21 cellular contexts compared by ENCODE assay signal in the genomic region with DNA sequence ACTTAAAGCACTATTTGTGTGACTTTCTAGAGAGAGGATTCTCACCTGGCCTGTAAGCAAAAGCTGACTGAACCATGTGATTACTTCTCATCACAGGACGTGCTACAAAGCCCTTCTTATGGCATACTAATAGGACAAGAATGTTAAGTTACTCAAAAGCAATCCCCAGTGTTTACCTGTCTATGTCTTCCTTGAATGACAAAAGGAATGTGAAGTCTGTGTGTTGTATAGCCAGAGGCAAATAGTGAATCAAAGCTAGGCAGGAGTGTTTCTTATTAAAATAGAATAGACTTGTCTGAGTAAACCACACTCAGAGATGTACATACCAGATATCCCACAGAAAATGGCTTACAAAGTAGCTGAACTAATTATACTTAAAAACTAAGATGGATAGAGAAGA.
DNase-seq lines count a peak whose midpoint lies in the region; ATAC-seq and TF ChIP-seq lines count a peak whose summit lies in the region.
"Had no signal": no experiment of that assay in that cellular context is flagged by ENCODE, and none has a peak within 500 bp of the region (broad histone marks: within the 10 kb centered on the region; RNA-seq: fewer than 3 reads in every experiment).

No MANE protein-coding gene starts in this region.

- peaks cover 6% of the 10 kb centered on the region; the same call in 1 of the 2 replicates for H3K9me3 ChIP-seq in PC-9 (ENCODE audit: insufficient read depth, low read depth)
- no peaks in the 10 kb centered on the region for H3K9me3 ChIP-seq in trophoblast cell (ENCODE audit: insufficient read depth, low read depth, low read length)
- H3K9me3 ChIP-seq in CD8-positive, alpha-beta T cell (ENCODE audit: low read length) = no peaks in the 10 kb centered on the region
- H3K9me3 ChIP-seq: thyroid gland had no signal

- H3K4me3 ChIP-seq in GM23338 = no peak overlapping the region
- H3K4me3 ChIP-seq in PC-9 = no peak overlapping the region
- H3K4me3 ChIP-seq in trophoblast cell (ENCODE audit: low read depth, low read length) = no peak overlapping the region
- no peak overlapping the region for H3K4me3 ChIP-seq in CD8-positive, alpha-beta T cell (ENCODE audit: low read depth, low read length)
- H3K4me3 ChIP-seq: K562, thyroid gland had no signal

- no peak overlapping the region for H2BK5ac ChIP-seq in trophoblast cell (ENCODE audit: low read depth, low read length, poor library complexity)

- H4K20me1 ChIP-seq in GM23338 (replicated peaks; ENCODE audit: insufficient read depth) (no peaks in the 10 kb centered on the region), PC-9 (ENCODE audit: insufficient read depth) (no peaks in the 10 kb centered on the region)

- no peaks in the 10 kb centered on the region for H3F3A ChIP-seq in GM23338 (replicated peaks; ENCODE audit: low read depth)
- peaks cover 5% of the 10 kb centered on the region; the same call in 1 of the 2 replicates for H3F3A ChIP-seq in PC-9 (ENCODE audit: insufficient read depth, low read depth)

- no peak overlapping the region for H3K14ac ChIP-seq in trophoblast cell (ENCODE audit: low read length)

- H3K4me2 ChIP-seq in GM23338 = no peak overlapping the region
- H3K4me2 ChIP-seq in PC-9 = no peak overlapping the region
- no peak overlapping the region for H3K4me2 ChIP-seq in trophoblast cell (ENCODE audit: low read length)

- H3K4me3 Mint-ChIP-seq in GM23338 = no peak overlapping the region
- no peak overlapping the region for H3K4me3 Mint-ChIP-seq in CD8-positive, alpha-beta T cell
- H3K4me3 Mint-ChIP-seq: activated naive CD8-positive, alpha-beta T cell; activated T-cell treated with anti-CD3 and anti-CD28 coated beads, Interleukin-2, amount 50 U/mL, for 24 hours; stimulated activated naive B cell treated with anti-CD40 and anti-IgM and Interleukin-4, amounts not matched to agents 10 μg/mL and 1 μg/mL and 100 μg/mL, for 72 hours had no signal

- H3K23ac ChIP-seq in trophoblast cell (ENCODE audit: low read length) = no peak overlapping the region

- H3K79me2 ChIP-seq in GM23338 (replicated peaks; ENCODE audit: insufficient read depth) = no peaks in the 10 kb centered on the region
- no peaks in the 10 kb centered on the region for H3K79me2 ChIP-seq in PC-9 (ENCODE audit: low read depth)
- H3K79me2 ChIP-seq in trophoblast cell (ENCODE audit: control insufficient read depth, insufficient read depth, low read length, poor library complexity) = peaks cover 2% of the 10 kb centered on the region

- no peak for TF ChIP-seq CTCF in GM23338 (conservative IDR thresholded peaks at IDR 0.05; ENCODE audit: low read depth in 2 of 2)
- no peak for TF ChIP-seq CTCF in PC-9 (conservative IDR thresholded peaks at IDR 0.05)
- no peak for TF ChIP-seq CTCF in CD8-positive, alpha-beta T cell (IDR thresholded peaks at IDR 0.05)

- no peak; the same call in 2 of the 3 replicates for ATAC-seq in GM23338
- no peak for ATAC-seq in CD8-positive, alpha-beta T cell
- ATAC-seq in GM21576 (IDR thresholded peaks at IDR 0.05; ENCODE audit: unreplicated experiment) = no peak
- ATAC-seq in GM18517 (IDR thresholded peaks at IDR 0.05; ENCODE audit: unreplicated experiment) = no peak
- ATAC-seq: K562; left cardiac atrium; stimulated activated naive B cell treated with anti-CD40 and anti-IgM and Interleukin-4, amounts not matched to agents 10 μg/mL and 1 μg/mL and 100 μg/mL, for 72 hours had no signal

- H3K18ac ChIP-seq in trophoblast cell (ENCODE audit: low read length) = no peak overlapping the region

- H3K27me3 Mint-ChIP-seq in GM23338 (ENCODE audit: insufficient read depth, low read depth, poor library complexity) = peaks cover 1% of the 10 kb centered on the region
- no peaks in the 10 kb centered on the region for H3K27me3 Mint-ChIP-seq in CD8-positive, alpha-beta T cell (ENCODE audit: low read depth)
- H3K27me3 Mint-ChIP-seq: activated naive CD8-positive, alpha-beta T cell; activated T-cell treated with anti-CD3 and anti-CD28 coated beads, Interleukin-2, amount 50 U/mL, for 24 hours; stimulated activated naive B cell treated with anti-CD40 and anti-IgM and Interleukin-4, amounts not matched to agents 10 μg/mL and 1 μg/mL and 100 μg/mL, for 72 hours had no signal

- H2BK120ac ChIP-seq in trophoblast cell (ENCODE audit: insufficient read depth, low read length, poor library complexity) = no peak overlapping the region

- H4K12ac ChIP-seq in trophoblast cell (ENCODE audit: low read depth, low read length) = no peak overlapping the region

- no peak overlapping the region for H4K8ac ChIP-seq in trophoblast cell (ENCODE audit: low read depth, low read length)

- H3K27ac ChIP-seq in GM23338 (ENCODE audit: low read depth) (no peak overlapping the region), PC-9 (no peak overlapping the region), epithelial cell of prostate (peak overlapping the region; percentile 92), trophoblast cell (ENCODE audit: low read depth, low read length) (peak overlapping the region; percentile 87)
- no peak overlapping the region for H3K27ac ChIP-seq in CD8-positive, alpha-beta T cell (ENCODE audit: low read depth, low read length)
- H3K27ac ChIP-seq: C4-2B, thyroid gland had no signal

- no peaks in the 10 kb centered on the region for H3K36me3 Mint-ChIP-seq in GM23338 (ENCODE audit: low read depth)
- H3K36me3 Mint-ChIP-seq in CD8-positive, alpha-beta T cell = no peaks in the 10 kb centered on the region
- H3K36me3 Mint-ChIP-seq: activated naive CD8-positive, alpha-beta T cell; stimulated activated naive B cell treated with anti-CD40 and anti-IgM and Interleukin-4, amounts not matched to agents 10 μg/mL and 1 μg/mL and 100 μg/mL, for 72 hours had no signal

- H2AFZ ChIP-seq in GM23338 (no peak overlapping the region), PC-9 (no peak overlapping the region), trophoblast cell (ENCODE audit: insufficient read depth, low read length, poor library complexity) (no peak overlapping the region)

- peak; percentile 6 for DNase-seq in GM23338 (ENCODE audit: low spot score)
- peak; percentile 4 to 81 for DNase-seq in PC-9
- DNase-seq in epithelial cell of prostate (ENCODE audit: low read depth, low spot score) = peak; percentile 98
- peak; percentile 32 to 91 for DNase-seq in trophoblast cell
- DNase-seq in CD8-positive, alpha-beta T cell = no peak
- DNase-seq in NK-92 (lab: John Stamatoyannopoulos, UW; ENCODE audit: unreplicated experiment) = no peak
- DNase-seq: activated CD4-positive, alpha-beta T cell treated with anti-CD3 and anti-CD28 coated beads, Interleukin-2, amount 50 U/mL, for 48 hours; activated T-cell treated with anti-CD3 and anti-CD28 coated beads, Interleukin-2, amount 50 U/mL, for 24 hours; left cardiac atrium; NCI-H1048; NCI-H2107; NCI-H82; RPMI8226; stimulated activated CD4-positive, alpha-beta T cell treated with anti-CD3 and anti-CD28 coated beads, Interleukin-15, amount 100 ng/mL, for 24 hours; stimulated activated naive B cell treated with anti-CD40 and anti-IgM and Interleukin-4, amounts not matched to agents 10 μg/mL and 1 μg/mL and 100 μg/mL, for 72 hours; thyroid gland had no signal

- peaks cover 9% of the 10 kb centered on the region; the same call in 1 of the 2 replicates for H3K4me1 ChIP-seq in GM23338 (ENCODE audit: insufficient read depth)
- no peaks in the 10 kb centered on the region for H3K4me1 ChIP-seq in PC-9 (replicated peaks; ENCODE audit: insufficient read depth)
- peaks cover 2 to 11% of the 10 kb centered on the region in 2 experiments for H3K4me1 ChIP-seq in trophoblast cell (ENCODE audit: control insufficient read depth in 1 of 2, insufficient read depth in 2 of 2, low read length in 2 of 2)
- H3K4me1 ChIP-seq in CD8-positive, alpha-beta T cell (ENCODE audit: insufficient read depth, low read length) = no peaks in the 10 kb centered on the region
- H3K4me1 ChIP-seq: thyroid gland had no signal

- CTCF ChIA-PET in PC-9 (lab: Charles Lee) = interaction anchor here (0.6 kb wide), 1 partner anchor 14 kb away, joined by 8 read pairs; no protein-coding TSS in a partner anchor
- CTCF ChIA-PET in CD8-positive, alpha-beta T cell (lab: Charles Lee) = no interaction called here

- no peaks in the 10 kb centered on the region for H3K9me3 Mint-ChIP-seq in GM23338
- peaks cover 7% of the 10 kb centered on the region for H3K9me3 Mint-ChIP-seq in CD8-positive, alpha-beta T cell

- peaks cover 11% of the 10 kb centered on the region; the same call in 2 of the 3 replicates for H3K4me1 Mint-ChIP-seq in GM23338
- H3K4me1 Mint-ChIP-seq in CD8-positive, alpha-beta T cell (ENCODE audit: low read depth) = no peaks in the 10 kb centered on the region
- H3K4me1 Mint-ChIP-seq: stimulated activated naive B cell treated with anti-CD40 and anti-IgM and Interleukin-4, amounts not matched to agents 10 μg/mL and 1 μg/mL and 100 μg/mL, for 72 hours had no signal

- no peak overlapping the region for H3K27ac Mint-ChIP-seq in GM23338
- H3K27ac Mint-ChIP-seq in CD8-positive, alpha-beta T cell = no peak overlapping the region
- H3K27ac Mint-ChIP-seq: activated naive CD8-positive, alpha-beta T cell; activated T-cell treated with anti-CD3 and anti-CD28 coated beads, Interleukin-2, amount 50 U/mL, for 24 hours; stimulated activated naive B cell treated with anti-CD40 and anti-IgM and Interleukin-4, amounts not matched to agents 10 μg/mL and 1 μg/mL and 100 μg/mL, for 72 hours had no signal

- no TSS peak for BruUV-seq in PC-9 (replicated peaks; lab: Mats Ljungman, UMichigan)

- no peak overlapping the region for H4K91ac ChIP-seq in trophoblast cell (ENCODE audit: low read depth, low read length)

- peaks cover 4% of the 10 kb centered on the region; the same call in 1 of the 2 replicates for H3K9me2 ChIP-seq in GM23338 (ENCODE audit: insufficient read depth)
- H3K9me2 ChIP-seq in PC-9 (ENCODE audit: insufficient read depth) = no peaks in the 10 kb centered on the region

- no peaks in the 10 kb centered on the region for H3K36me3 ChIP-seq in GM23338 (ENCODE audit: insufficient read depth)
- no peaks in the 10 kb centered on the region for H3K36me3 ChIP-seq in PC-9 (ENCODE audit: low read depth)
- no peaks in the 10 kb centered on the region for H3K36me3 ChIP-seq in trophoblast cell (ENCODE audit: control insufficient read depth in 1 of 2, insufficient read depth in 2 of 2, low read length in 2 of 2)
- H3K36me3 ChIP-seq in CD8-positive, alpha-beta T cell (ENCODE audit: insufficient read depth, low read length) = no peaks in the 10 kb centered on the region
- H3K36me3 ChIP-seq: thyroid gland had no signal

- no peak overlapping the region for H3K9ac ChIP-seq in trophoblast cell (ENCODE audit: low read length)

- no peak overlapping the region for H3K4ac ChIP-seq in trophoblast cell (ENCODE audit: low read depth, low read length)

- no peak overlapping the region for H2AK5ac ChIP-seq in trophoblast cell (ENCODE audit: low read length)

- H2BK12ac ChIP-seq in trophoblast cell (ENCODE audit: low read length) = no peak overlapping the region

- WGBS in trophoblast cell (ENCODE audit: extremely low coverage, insufficient coverage, insufficient read length) = no CpG with 5 or more reads among the region's 1 CpG

- POLR2A ChIA-PET in PC-9 (lab: Charles Lee; ENCODE audit: unreplicated experiment) = no interaction called here
- POLR2A ChIA-PET in CD8-positive, alpha-beta T cell (lab: Charles Lee) = no interaction called here

- intact Hi-C loops in PC-9 (cut with micrococcal nuclease; ENCODE audit: unreplicated experiment) = no loop called here
- intact Hi-C loops in CD8-positive, alpha-beta T cell (cut with DNase I, micrococcal nuclease) = no loop called here

- peaks cover 2% of the 10 kb centered on the region for H3K79me1 ChIP-seq in trophoblast cell (ENCODE audit: low read length)

- H3K27me3 ChIP-seq in GM23338 (ENCODE audit: insufficient read depth) = no peaks in the 10 kb centered on the region
- no peaks in the 10 kb centered on the region for H3K27me3 ChIP-seq in PC-9 (ENCODE audit: insufficient read depth, low read depth)
- H3K27me3 ChIP-seq in trophoblast cell (ENCODE audit: insufficient read depth, low read length) = no peaks in the 10 kb centered on the region
- H3K27me3 ChIP-seq in CD8-positive, alpha-beta T cell (ENCODE audit: insufficient read depth, low read length) = no peaks in the 10 kb centered on the region
- H3K27me3 ChIP-seq: thyroid gland had no signal

Comparison
In these comparisons a context has a peak if more than half of its experiments do, and no peak if none do; other contexts are left out.
1. DNase-seq: peak in GM23338 (single experiment), PC-9 (2 of 2), epithelial cell of prostate (single experiment) and trophoblast cell (2 of 2); none in CD8-positive, alpha-beta T cell (0 of 7) and NK-92 (single experiment).
2. H3K27ac ChIP-seq: peak in epithelial cell of prostate (single experiment) and trophoblast cell (single experiment); none in GM23338 (single experiment), PC-9 (single experiment) and CD8-positive, alpha-beta T cell (single experiment).